Comparison of ENCODE assay signal across 1 cellular context in the genomic region with DNA sequence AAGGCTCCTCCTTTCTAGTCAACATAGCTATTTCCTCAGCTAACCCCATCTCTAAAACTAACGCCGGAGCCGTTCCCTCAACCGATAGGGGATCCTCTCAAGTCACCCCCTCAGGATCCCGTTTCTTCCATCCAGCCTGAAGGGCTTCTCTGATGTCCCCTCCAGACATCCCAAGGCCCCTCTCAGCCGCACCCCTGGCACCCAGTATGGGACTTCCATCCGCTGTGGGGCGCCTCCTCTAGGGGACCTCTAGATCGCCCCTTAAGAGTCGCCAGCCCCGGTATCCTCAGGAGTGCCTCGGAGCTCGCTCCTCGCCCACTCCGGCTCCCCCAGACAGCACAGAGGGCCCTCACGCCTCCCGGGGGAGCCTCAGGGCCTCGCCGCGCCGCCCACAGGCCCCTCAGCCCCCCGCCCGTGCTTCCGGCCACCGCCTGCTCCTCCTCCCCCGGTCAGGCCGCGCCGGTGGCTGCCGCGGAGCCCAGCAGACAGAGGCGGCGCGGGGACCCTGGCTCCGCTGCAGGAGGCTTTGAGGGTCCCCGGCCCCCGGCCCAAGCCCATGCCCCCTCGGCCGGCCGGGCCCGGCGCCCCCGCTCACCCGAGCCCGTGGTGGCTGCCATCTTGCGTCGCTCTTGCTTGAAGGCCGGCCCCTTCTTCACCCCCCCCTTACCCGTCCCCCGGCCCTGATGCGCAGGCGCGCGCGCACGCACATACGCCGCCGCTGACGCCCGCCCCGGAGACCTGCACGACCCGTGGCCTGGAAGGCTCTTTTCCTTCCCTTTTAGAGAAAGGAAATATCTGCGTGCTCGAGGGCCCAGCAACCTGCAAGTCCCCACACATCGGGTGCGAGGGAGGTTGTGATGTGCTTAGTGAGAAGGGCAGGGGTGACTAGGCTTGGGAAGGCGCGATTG.
TF ChIP-seq lines count a peak whose summit lies in the region.

A gene (minus strand): TSS at position 639 of the 908 bp plus-strand sequence. CDS start 22 bp downstream, at position 617.

TF ChIP-seq in GM12878, 131 proteins besides CTCF, POLR2A, EP300 and RAD21 (continued from another document and continues in another):
- TF ChIP-seq, protein P1, sequence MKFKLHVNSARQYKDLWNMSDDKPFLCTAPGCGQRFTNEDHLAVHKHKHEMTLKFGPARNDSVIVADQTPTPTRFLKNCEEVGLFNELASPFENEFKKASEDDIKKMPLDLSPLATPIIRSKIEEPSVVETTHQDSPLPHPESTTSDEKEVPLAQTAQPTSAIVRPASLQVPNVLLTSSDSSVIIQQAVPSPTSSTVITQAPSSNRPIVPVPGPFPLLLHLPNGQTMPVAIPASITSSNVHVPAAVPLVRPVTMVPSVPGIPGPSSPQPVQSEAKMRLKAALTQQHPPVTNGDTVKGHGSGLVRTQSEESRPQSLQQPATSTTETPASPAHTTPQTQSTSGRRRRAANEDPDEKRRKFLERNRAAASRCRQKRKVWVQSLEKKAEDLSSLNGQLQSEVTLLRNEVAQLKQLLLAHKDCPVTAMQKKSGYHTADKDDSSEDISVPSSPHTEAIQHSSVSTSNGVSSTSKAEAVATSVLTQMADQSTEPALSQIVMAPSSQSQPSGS (IDR thresholded peaks at IDR 0.05; ENCODE audit: low read length) = no peak
- TF ChIP-seq CBX3 (IDR thresholded peaks at IDR 0.05; ENCODE audit: borderline replicate concordance, low read depth) = no peak
- TF ChIP-seq ASH2L (IDR thresholded peaks at IDR 0.05; ENCODE audit: borderline replicate concordance, low read depth) = 0 out of 2 replicates have a peak, but pooled peaks have one; percentile 86
- no peak for TF ChIP-seq SREBF2 (IDR thresholded peaks at IDR 0.05; ENCODE audit: low read length)
- no peak for TF ChIP-seq CEBPB (IDR thresholded peaks at IDR 0.05; ENCODE audit: borderline replicate concordance in 1 of 2, low read depth in 2 of 2, low read length in 2 of 2)
- TF ChIP-seq SMAD5 (IDR thresholded peaks at IDR 0.05; ENCODE audit: low read depth) = peak; percentile 77; the same call in 1 of the 2 replicates
- TF ChIP-seq, protein P2, sequence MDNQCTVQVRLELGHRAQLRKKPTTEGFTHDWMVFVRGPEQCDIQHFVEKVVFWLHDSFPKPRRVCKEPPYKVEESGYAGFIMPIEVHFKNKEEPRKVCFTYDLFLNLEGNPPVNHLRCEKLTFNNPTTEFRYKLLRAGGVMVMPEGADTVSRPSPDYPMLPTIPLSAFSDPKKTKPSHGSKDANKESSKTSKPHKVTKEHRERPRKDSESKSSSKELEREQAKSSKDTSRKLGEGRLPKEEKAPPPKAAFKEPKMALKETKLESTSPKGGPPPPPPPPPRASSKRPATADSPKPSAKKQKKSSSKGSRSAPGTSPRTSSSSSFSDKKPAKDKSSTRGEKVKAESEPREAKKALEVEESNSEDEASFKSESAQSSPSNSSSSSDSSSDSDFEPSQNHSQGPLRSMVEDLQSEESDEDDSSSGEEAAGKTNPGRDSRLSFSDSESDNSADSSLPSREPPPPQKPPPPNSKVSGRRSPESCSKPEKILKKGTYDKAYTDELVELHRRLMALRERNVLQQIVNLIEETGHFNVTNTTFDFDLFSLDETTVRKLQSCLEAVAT (IDR thresholded peaks at IDR 0.05) = no peak
- no peak for TF ChIP-seq MYC (IDR thresholded peaks at IDR 0.05; ENCODE audit: insufficient read depth, insufficient read length, insufficient replicate concordance, low read length, severe bottlenecking)
- TF ChIP-seq EGR1 (IDR thresholded peaks at IDR 0.05; ENCODE audit: borderline replicate concordance in 1 of 2, low read depth in 2 of 2, low read length in 2 of 2) = peak in 1 of 2 experiments; percentile 44; a peak in 1 of 3 replicates
- TF ChIP-seq NR2F1 (conservative IDR thresholded peaks at IDR 0.05) = peak; percentile 82
- peak; percentile 71; the same call in 1 of the 2 replicates for TF ChIP-seq SIN3A (IDR thresholded peaks at IDR 0.05; ENCODE audit: low read depth, low read length)
- TF ChIP-seq RAD51 (IDR thresholded peaks at IDR 0.05) = no peak
- TF ChIP-seq ATF7 (IDR thresholded peaks at IDR 0.05; ENCODE audit: low read depth) = no peak
- TF ChIP-seq YY1 (IDR thresholded peaks at IDR 0.05; ENCODE audit: low read depth, low read length) = peak; percentile 95
- peak; percentile 33; the same call in 1 of the 2 replicates for TF ChIP-seq NR2C1 (IDR thresholded peaks at IDR 0.05)
- no peak for TF ChIP-seq CBX5 (IDR thresholded peaks at IDR 0.05; ENCODE audit: low read depth)
- no peak for TF ChIP-seq ZBED1 (IDR thresholded peaks at IDR 0.05; ENCODE audit: borderline replicate concordance)
- TF ChIP-seq SIX5 (IDR thresholded peaks at IDR 0.05; ENCODE audit: low read depth, low read length, severe bottlenecking) = no peak
- peak; percentile 27 for TF ChIP-seq HDAC6 (IDR thresholded peaks at IDR 0.05; ENCODE audit: unreplicated experiment)
- peak; percentile 59 for TF ChIP-seq MEF2B (IDR thresholded peaks at IDR 0.05; ENCODE audit: partially characterized antibody, poor library complexity, severe bottlenecking)
- TF ChIP-seq HCFC1 (IDR thresholded peaks at IDR 0.05; ENCODE audit: low read length) = peak; percentile 50; the same call in 1 of the 2 replicates
- TF ChIP-seq SMARCA5 (IDR thresholded peaks at IDR 0.05) = peak; percentile 77; the same call in 1 of the 2 replicates
- TF ChIP-seq CHD1 (IDR thresholded peaks at IDR 0.05; ENCODE audit: low read depth, low read length) = no peak
- TF ChIP-seq TAF1 (IDR thresholded peaks at IDR 0.05; ENCODE audit: borderline replicate concordance, low read depth, low read length) = peak; percentile 80
- TF ChIP-seq NFXL1 (IDR thresholded peaks at IDR 0.05; ENCODE audit: borderline replicate concordance) = 0 out of 2 replicates have a peak, but pooled peaks have one; percentile 58
- TF ChIP-seq ETV6 (conservative IDR thresholded peaks at IDR 0.05 in 1 of 2, IDR thresholded peaks at IDR 0.05 in 1 of 2; ENCODE audit: borderline replicate concordance in 1 of 2, low read depth in 1 of 2) = no peak
- no peak for TF ChIP-seq SMAD1 (IDR thresholded peaks at IDR 0.05; ENCODE audit: low read depth, partially characterized antibody)
- TF ChIP-seq MYB (IDR thresholded peaks at IDR 0.05; ENCODE audit: borderline replicate concordance, low read depth, low read length) = no peak
- TF ChIP-seq LARP7 (IDR thresholded peaks at IDR 0.05) = peak; percentile 75; the same call in 1 of the 2 replicates
- TF ChIP-seq MXI1 (IDR thresholded peaks at IDR 0.05; ENCODE audit: low read depth, low read length) = peak; percentile 73
- no peak for TF ChIP-seq STAT1 (conservative IDR thresholded peaks at IDR 0.05)
- TF ChIP-seq CREB1 (IDR thresholded peaks at IDR 0.05; ENCODE audit: low read depth) = peak; percentile 58; the same call in 1 of the 2 replicates
- 0 out of 4 replicates have a peak, but pooled peaks of 1 of the 2 experiments have one; percentile 24 for TF ChIP-seq IKZF2 (IDR thresholded peaks at IDR 0.05)
- no peak for TF ChIP-seq ZNF274 (IDR thresholded peaks at IDR 0.05; ENCODE audit: insufficient read depth, insufficient read length)
- TF ChIP-seq, protein P3, sequence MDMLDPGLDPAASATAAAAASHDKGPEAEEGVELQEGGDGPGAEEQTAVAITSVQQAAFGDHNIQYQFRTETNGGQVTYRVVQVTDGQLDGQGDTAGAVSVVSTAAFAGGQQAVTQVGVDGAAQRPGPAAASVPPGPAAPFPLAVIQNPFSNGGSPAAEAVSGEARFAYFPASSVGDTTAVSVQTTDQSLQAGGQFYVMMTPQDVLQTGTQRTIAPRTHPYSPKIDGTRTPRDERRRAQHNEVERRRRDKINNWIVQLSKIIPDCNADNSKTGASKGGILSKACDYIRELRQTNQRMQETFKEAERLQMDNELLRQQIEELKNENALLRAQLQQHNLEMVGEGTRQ (IDR thresholded peaks at IDR 0.05; ENCODE audit: borderline replicate concordance, low read depth, low read length) = no peak
- TF ChIP-seq ZNF207 (IDR thresholded peaks at IDR 0.05; ENCODE audit: borderline replicate concordance) = no peak
- peak; percentile 93; the same call in 1 of the 2 replicates for TF ChIP-seq GATAD2B (conservative IDR thresholded peaks at IDR 0.05; ENCODE audit: low read depth)
- TF ChIP-seq ESRRA (IDR thresholded peaks at IDR 0.05; ENCODE audit: low read length) = no peak
- no peak for TF ChIP-seq RELA (IDR thresholded peaks at IDR 0.05; ENCODE audit: borderline replicate concordance, partially characterized antibody)
- TF ChIP-seq NFYA (IDR thresholded peaks at IDR 0.05; ENCODE audit: borderline replicate concordance, low read depth, low read length) = no peak
- TF ChIP-seq PML (IDR thresholded peaks at IDR 0.05; ENCODE audit: low read length) = peak; percentile 87
- TF ChIP-seq TBL1XR1 (IDR thresholded peaks at IDR 0.05; ENCODE audit: low read depth, low read length) = no peak
- TF ChIP-seq CBFB (IDR thresholded peaks at IDR 0.05; ENCODE audit: low read depth) = 0 out of 2 replicates have a peak, but pooled peaks have one; percentile 1
- TF ChIP-seq, protein P4, sequence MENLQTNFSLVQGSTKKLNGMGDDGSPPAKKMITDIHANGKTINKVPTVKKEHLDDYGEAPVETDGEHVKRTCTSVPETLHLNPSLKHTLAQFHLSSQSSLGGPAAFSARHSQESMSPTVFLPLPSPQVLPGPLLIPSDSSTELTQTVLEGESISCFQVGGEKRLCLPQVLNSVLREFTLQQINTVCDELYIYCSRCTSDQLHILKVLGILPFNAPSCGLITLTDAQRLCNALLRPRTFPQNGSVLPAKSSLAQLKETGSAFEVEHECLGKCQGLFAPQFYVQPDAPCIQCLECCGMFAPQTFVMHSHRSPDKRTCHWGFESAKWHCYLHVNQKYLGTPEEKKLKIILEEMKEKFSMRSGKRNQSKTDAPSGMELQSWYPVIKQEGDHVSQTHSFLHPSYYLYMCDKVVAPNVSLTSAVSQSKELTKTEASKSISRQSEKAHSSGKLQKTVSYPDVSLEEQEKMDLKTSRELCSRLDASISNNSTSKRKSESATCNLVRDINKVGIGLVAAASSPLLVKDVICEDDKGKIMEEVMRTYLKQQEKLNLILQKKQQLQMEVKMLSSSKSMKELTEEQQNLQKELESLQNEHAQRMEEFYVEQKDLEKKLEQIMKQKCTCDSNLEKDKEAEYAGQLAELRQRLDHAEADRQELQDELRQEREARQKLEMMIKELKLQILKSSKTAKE (IDR thresholded peaks at IDR 0.05; ENCODE audit: low read depth, poor library complexity, severe bottlenecking) = no peak
- 0 out of 4 replicates have a peak, but pooled peaks of 1 of the 2 experiments have one; percentile 16 for TF ChIP-seq SRF (IDR thresholded peaks at IDR 0.05; ENCODE audit: low read depth in 2 of 2, low read length in 2 of 2)
- no peak; the same call in none of the 2 replicates for TF ChIP-seq CHD2 (IDR thresholded peaks at IDR 0.05; ENCODE audit: borderline replicate concordance, low read depth, low read length)
- TF ChIP-seq RUNX3 (IDR thresholded peaks at IDR 0.05; ENCODE audit: low read length) = no peak; the same call in 1 of the 2 replicates
- no peak for TF ChIP-seq NFIC (IDR thresholded peaks at IDR 0.05; ENCODE audit: low read depth, low read length)
- no peak for TF ChIP-seq TARDBP (IDR thresholded peaks at IDR 0.05; ENCODE audit: borderline replicate concordance)
- peak; percentile 76 for TF ChIP-seq IKZF1 (conservative IDR thresholded peaks at IDR 0.05)
- no peak for TF ChIP-seq JUND (IDR thresholded peaks at IDR 0.05; ENCODE audit: low read depth, low read length)
- TF ChIP-seq, protein P5, sequence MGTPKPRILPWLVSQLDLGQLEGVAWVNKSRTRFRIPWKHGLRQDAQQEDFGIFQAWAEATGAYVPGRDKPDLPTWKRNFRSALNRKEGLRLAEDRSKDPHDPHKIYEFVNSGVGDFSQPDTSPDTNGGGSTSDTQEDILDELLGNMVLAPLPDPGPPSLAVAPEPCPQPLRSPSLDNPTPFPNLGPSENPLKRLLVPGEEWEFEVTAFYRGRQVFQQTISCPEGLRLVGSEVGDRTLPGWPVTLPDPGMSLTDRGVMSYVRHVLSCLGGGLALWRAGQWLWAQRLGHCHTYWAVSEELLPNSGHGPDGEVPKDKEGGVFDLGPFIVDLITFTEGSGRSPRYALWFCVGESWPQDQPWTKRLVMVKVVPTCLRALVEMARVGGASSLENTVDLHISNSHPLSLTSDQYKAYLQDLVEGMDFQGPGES (IDR thresholded peaks at IDR 0.05) = no peak
- TF ChIP-seq, protein P6, sequence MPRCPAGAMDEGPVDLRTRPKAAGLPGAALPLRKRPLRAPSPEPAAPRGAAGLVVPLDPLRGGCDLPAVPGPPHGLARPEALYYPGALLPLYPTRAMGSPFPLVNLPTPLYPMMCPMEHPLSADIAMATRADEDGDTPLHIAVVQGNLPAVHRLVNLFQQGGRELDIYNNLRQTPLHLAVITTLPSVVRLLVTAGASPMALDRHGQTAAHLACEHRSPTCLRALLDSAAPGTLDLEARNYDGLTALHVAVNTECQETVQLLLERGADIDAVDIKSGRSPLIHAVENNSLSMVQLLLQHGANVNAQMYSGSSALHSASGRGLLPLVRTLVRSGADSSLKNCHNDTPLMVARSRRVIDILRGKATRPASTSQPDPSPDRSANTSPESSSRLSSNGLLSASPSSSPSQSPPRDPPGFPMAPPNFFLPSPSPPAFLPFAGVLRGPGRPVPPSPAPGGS (IDR thresholded peaks at IDR 0.05; ENCODE audit: borderline replicate concordance, insufficient read depth, low read depth, low read length, poor library complexity, severe bottlenecking) = no peak
- no peak for TF ChIP-seq RFX5 (IDR thresholded peaks at IDR 0.05; ENCODE audit: low read depth, low read length)
- peak; percentile 6 to 80; a peak in 3 of 4 replicates for TF ChIP-seq BHLHE40 (IDR thresholded peaks at IDR 0.05; ENCODE audit: borderline replicate concordance in 1 of 2, low read depth in 2 of 2, low read length in 1 of 2)
- no peak for TF ChIP-seq SUPT20H (IDR thresholded peaks at IDR 0.05; ENCODE audit: borderline replicate concordance, control insufficient read depth, low read depth, low read length)
- no peak for TF ChIP-seq ZNF622 (IDR thresholded peaks at IDR 0.05)
- TF ChIP-seq, protein P7, sequence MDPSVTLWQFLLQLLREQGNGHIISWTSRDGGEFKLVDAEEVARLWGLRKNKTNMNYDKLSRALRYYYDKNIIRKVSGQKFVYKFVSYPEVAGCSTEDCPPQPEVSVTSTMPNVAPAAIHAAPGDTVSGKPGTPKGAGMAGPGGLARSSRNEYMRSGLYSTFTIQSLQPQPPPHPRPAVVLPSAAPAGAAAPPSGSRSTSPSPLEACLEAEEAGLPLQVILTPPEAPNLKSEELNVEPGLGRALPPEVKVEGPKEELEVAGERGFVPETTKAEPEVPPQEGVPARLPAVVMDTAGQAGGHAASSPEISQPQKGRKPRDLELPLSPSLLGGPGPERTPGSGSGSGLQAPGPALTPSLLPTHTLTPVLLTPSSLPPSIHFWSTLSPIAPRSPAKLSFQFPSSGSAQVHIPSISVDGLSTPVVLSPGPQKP (IDR thresholded peaks at IDR 0.05; ENCODE audit: low read depth, low read length) = 0 out of 2 replicates have a peak, but pooled peaks have one; percentile 23
